Comparison of ENCODE assay signal across 15 cellular contexts in the genomic region with DNA sequence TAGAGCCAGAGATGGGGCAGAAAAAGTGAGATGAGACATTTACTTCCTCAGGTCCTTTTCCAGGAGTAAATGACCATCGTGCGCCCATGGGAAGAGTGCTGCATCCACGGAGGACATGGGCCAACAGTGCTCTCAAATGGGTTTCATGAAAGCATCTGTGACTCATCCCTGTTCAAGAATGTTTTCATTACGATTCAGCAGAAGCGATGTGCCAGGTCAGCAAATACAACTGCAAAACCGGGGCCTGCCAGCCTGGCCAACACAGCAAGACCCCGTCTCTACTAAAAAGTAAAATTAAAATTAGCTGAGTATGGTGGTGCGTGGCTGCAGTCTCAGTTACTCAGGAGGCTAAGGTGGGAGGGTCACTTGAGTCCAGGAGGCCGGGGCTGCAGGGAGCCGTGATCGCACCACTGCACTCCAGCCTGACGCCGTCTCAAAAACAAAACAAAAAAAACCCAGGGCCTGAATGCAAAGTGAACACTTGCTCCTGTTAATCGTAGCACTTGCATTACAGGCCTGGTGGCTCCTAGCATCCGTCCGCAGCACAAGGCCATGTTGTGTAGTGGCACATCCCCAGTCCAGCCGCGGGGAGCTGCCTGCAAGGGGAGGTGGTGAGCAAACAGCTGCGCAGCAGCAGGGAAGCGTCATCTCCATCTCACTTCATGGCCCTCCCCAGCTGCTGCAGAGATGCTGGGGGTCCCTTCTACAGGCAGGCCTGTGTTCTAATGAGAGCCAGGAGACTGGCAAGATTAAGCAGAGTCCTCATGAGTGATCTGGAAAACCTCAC.
DNase-seq lines count a peak whose midpoint lies in the region; ATAC-seq and TF ChIP-seq lines count a peak whose summit lies in the region.
"Had no signal": no experiment of that assay in that cellular context is flagged by ENCODE, and none has a peak within 500 bp of the region (broad histone marks: within the 10 kb centered on the region; RNA-seq: fewer than 3 reads in every experiment).

No MANE protein-coding gene starts in this region.

- intact Hi-C loops in colonic mucosa (cut with DNase I) = no loop called here

- peak; percentile 82 for DNase-seq in AG20443 (ENCODE audit: low spot score)
- DNase-seq in M059J (ENCODE audit: low read depth) = peak; percentile 63
- DNase-seq in colonic mucosa = no peak
- DNase-seq in NCI-H1417 (lab: John Stamatoyannopoulos, UW) = no peak
- no peak for DNase-seq in ecto neural progenitor cell (ENCODE audit: low spot score)
- no peak for DNase-seq in NCI-H1092 (lab: John Stamatoyannopoulos, UW)
- DNase-seq: activated CD4-positive, alpha-beta T cell treated with anti-CD3 and anti-CD28 coated beads, Interleukin-2, amount 50 U/mL, for 4 hours; activated naive CD8-positive, alpha-beta T cell treated with anti-CD3 and anti-CD28 coated beads for 36 hours; endodermal cell; NCI-H226; uterus had no signal

- H3K4me1 ChIP-seq in colonic mucosa (peaks cover 16% of the 10 kb centered on the region), muscle layer of colon (ENCODE audit: insufficient read depth, low read length) (peaks cover 37% of the 10 kb centered on the region)
- H3K4me1 ChIP-seq: uterus had no signal

- H3K4me3 ChIP-seq in colonic mucosa (no peak overlapping the region), muscle layer of colon (ENCODE audit: low read depth in 1 of 2, low read length in 2 of 2) (no peak overlapping the region)
- H3K4me3 ChIP-seq: GM12878, uterus had no signal

- TF ChIP-seq CTCF in colonic mucosa (IDR thresholded peaks at IDR 0.05) = no peak

- H3K36me3 ChIP-seq in colonic mucosa (no peaks in the 10 kb centered on the region), muscle layer of colon (ENCODE audit: insufficient read depth, low read length) (no peaks in the 10 kb centered on the region)
- H3K36me3 ChIP-seq: uterus had no signal

- no peak for ATAC-seq in HG03135 (IDR thresholded peaks at IDR 0.05; ENCODE audit: unreplicated experiment)

- H3K9ac ChIP-seq in colonic mucosa (ENCODE audit: low read depth in 2 of 2, low read length in 2 of 2) (no peak overlapping the region), muscle layer of colon (ENCODE audit: low read length) (no peak overlapping the region)

- H3K27ac ChIP-seq in colonic mucosa (peak overlapping the region; percentile 75), muscle layer of colon (ENCODE audit: low read depth, low read length) (peak overlapping the region; percentile 56)
- H3K27ac ChIP-seq: C4-2B, uterus had no signal

- H3K9me3 ChIP-seq in colonic mucosa (no peaks in the 10 kb centered on the region), muscle layer of colon (ENCODE audit: low read length) (no peaks in the 10 kb centered on the region)
- H3K9me3 ChIP-seq: uterus had no signal

- no peaks in the 10 kb centered on the region for H3K27me3 ChIP-seq in colonic mucosa
- no peaks in the 10 kb centered on the region for H3K27me3 ChIP-seq in muscle layer of colon (ENCODE audit: control insufficient read depth in 1 of 2, insufficient read depth in 2 of 2, low read length in 2 of 2)
- H3K27me3 ChIP-seq: uterus had no signal

Comparison
In these comparisons a context has a peak if more than half of its experiments do, and no peak if none do; other contexts are left out.
1. DNase-seq: peak in AG20443 (single experiment) and M059J (single experiment); none in colonic mucosa (single experiment), NCI-H1417 (0 of 3), ecto neural progenitor cell (single experiment) and NCI-H1092 (single experiment).